ENCODE assay signal across 8 cellular contexts in genomic region chr1:39671433-39671792, GRCh38. TPM values are rescaled to one million over a fixed set of nuclear protein-coding genes. Genes with fewer than 3 reads are reported as not detected.
DNase-seq lines count a peak whose midpoint lies in the region; ATAC-seq, FAIRE-seq and TF ChIP-seq lines count a peak whose summit lies in the region.

No MANE protein-coding gene starts in this region.

- H3K4me3 ChIP-seq in brain microvascular endothelial cell (ENCODE audit: low read depth, low read length) (peak overlapping the region; percentile 46), HepG2 (replicated peaks in 1 of 3; ENCODE audit: insufficient read depth in 1 of 3, low read depth in 2 of 3, low read length in 3 of 3) (no peak overlapping the region), tibial nerve (peak overlapping the region; percentile 28 to 58 (median 43))

- H2AFZ ChIP-seq in HepG2 (ENCODE audit: low read length), result no peak overlapping the region

- TF ChIP-seq EP300 in HepG2 (IDR thresholded peaks at IDR 0.05; ENCODE audit: low read depth in 2 of 2, low read length in 2 of 2), result no peak
- no peak for TF ChIP-seq EP300 in HepG2 (CRISPR knock-in tag; IDR thresholded peaks at IDR 0.05; ENCODE audit: borderline replicate concordance)
- TF ChIP-seq EP300 in tibial nerve (IDR thresholded peaks at IDR 0.05), result no peak

- no TSS peak for BruUV-seq in HepG2 (replicated peaks; lab: Mats Ljungman, UMichigan)

- no peaks in the 10 kb centered on the region for H4K20me1 ChIP-seq in HepG2 (ENCODE audit: insufficient read depth, low read length)

- FAIRE-seq in HepG2 (lab: Jason Lieb, UNC), result no peak

- 15% methylated on average over 4 of the region's 26 CpGs for WGBS in HepG2 (ENCODE audit: low lambda C conversion rate)
- WGBS in tibial nerve, 2 donors, result 0 to 8% methylated on average over 1 to 13 of the region's 26 CpGs

- no peaks in the 10 kb centered on the region for H3K36me3 ChIP-seq in brain microvascular endothelial cell (replicated peaks)
- no peaks in the 10 kb centered on the region for H3K36me3 ChIP-seq in HepG2 (replicated peaks in 1 of 2; ENCODE audit: control insufficient read depth in 1 of 2, insufficient read depth in 2 of 2, low read length in 2 of 2)
- H3K36me3 ChIP-seq in tibial nerve, result no peaks in the 10 kb centered on the region

- H3K27me3 ChIP-seq in brain microvascular endothelial cell (replicated peaks) (peaks cover 33% of the 10 kb centered on the region), HepG2 (ENCODE audit: control insufficient read depth in 1 of 2, insufficient read depth in 2 of 2, low read length in 2 of 2) (peaks cover 5 to 55% of the 10 kb centered on the region in 2 experiments; a peak in 4 of 5 replicates), tibial nerve (peaks cover 0 to 37% of the 10 kb centered on the region in 2 donors)

- in situ Hi-C loops in brain microvascular endothelial cell (cut with HindIII; ENCODE audit: low pct_ligation_motif_present, low sequenced_read_pairs), result no loop called here
- in situ Hi-C loops in HepG2 (cut with HindIII; ENCODE audit: extremely low pct_ligation_motif_present, low pct_unique_long_range_greater_than_20kb), result no loop called here

- no peak for TF ChIP-seq POLR2A in HepG2 (IDR thresholded peaks at IDR 0.05; ENCODE audit: insufficient read depth in 1 of 2, low read depth in 2 of 2, low read length in 2 of 2)
- TF ChIP-seq POLR2A in tibial nerve (IDR thresholded peaks at IDR 0.05), result no peak

- ATAC-seq in HepG2 (no peak), HG03439 (IDR thresholded peaks at IDR 0.05; ENCODE audit: unreplicated experiment) (no peak)

- H3K4me1 ChIP-seq in HepG2 (ENCODE audit: insufficient read depth, low read length), result peaks cover 8% of the 10 kb centered on the region; the same call in 1 of the 2 replicates
- H3K4me1 ChIP-seq in tibial nerve, result peaks cover 0 to 20% (median 13%) of the 10 kb centered on the region in 4 donors

- H3K9me3 ChIP-seq in HepG2 (ENCODE audit: low read length), result no peaks in the 10 kb centered on the region
- no peaks in the 10 kb centered on the region for H3K9me3 ChIP-seq in tibial nerve

- intact Hi-C loops in HepG2 (cut with micrococcal nuclease; ENCODE audit: unreplicated experiment), result loop anchor here (5.0 kb wide), 1 partner anchor 51 kb away; no protein-coding TSS in a partner anchor

- H3K79me2 ChIP-seq in HepG2 (ENCODE audit: insufficient read depth, low read length), result no peaks in the 10 kb centered on the region

- CTCF ChIA-PET in HepG2 (lab: Yijun Ruan, JAX; ENCODE audit: low intra/inter-chr PET ratio, low total read pairs), result no interaction called here

- no peak overlapping the region for H3K9ac ChIP-seq in HepG2 (ENCODE audit: insufficient read depth, low read depth, low read length)

- TF ChIP-seq CTCF in brain microvascular endothelial cell (IDR thresholded peaks at IDR 0.05; ENCODE audit: low read depth, low read length, missing control alignments), result no peak
- no peak for TF ChIP-seq CTCF in HepG2 (CRISPR knock-in tag; IDR thresholded peaks at IDR 0.05)
- TF ChIP-seq CTCF in tibial nerve (IDR thresholded peaks at IDR 0.05), result no peak

- POLR2A ChIA-PET in HepG2 (lab: Yijun Ruan, JAX), result interaction anchor here (1.2 kb wide), 1 partner anchor 68 kb away, joined by 3 read pairs; no protein-coding TSS in a partner anchor

- peak; percentile 77 for DNase-seq in NCI-H748 (lab: John Stamatoyannopoulos, UW; ENCODE audit: unreplicated experiment)
- DNase-seq in NCI-H748 treated with DMSO at 0.1 percent for 48 hours (lab: John Stamatoyannopoulos, UW), result no peak
- no peak for DNase-seq in brain microvascular endothelial cell
- DNase-seq in HepG2 (ENCODE audit: low spot score), result no peak
- peak in 1 of 2 donors; percentile 8 for DNase-seq in tibial nerve (ENCODE audit: low spot score in 2 of 2)
- no peak for DNase-seq in COLO668 (lab: John Stamatoyannopoulos, UW; ENCODE audit: unreplicated experiment)
- no peak for DNase-seq in glomerular visceral epithelial cell (ENCODE audit: extremely low spot score)

- no peak overlapping the region for H3K27ac ChIP-seq in brain microvascular endothelial cell
- no peak overlapping the region for H3K27ac ChIP-seq in HepG2 (ENCODE audit: extremely low read length, insufficient read depth, low read length)
- no peak overlapping the region for H3K27ac ChIP-seq in tibial nerve

- no peak for TF ChIP-seq RAD21 in HepG2 (CRISPR knock-in tag; IDR thresholded peaks at IDR 0.05)

- peak overlapping the region; percentile 32; the same call in 1 of the 2 replicates for H3K4me2 ChIP-seq in HepG2 (ENCODE audit: low read depth, low read length)

RNA-seq across cellular contexts. Expression of gene NT5C1A, which starts 0.5 kb away (rescaled TPM):
- not detected in 2 replicates for total RNA-seq in HepG2 (2016; rRNA removed; fragmentation: Illumina TruSeq; extraction: Trizol)
- not detected in 2 replicates for total RNA-seq in HepG2 (2016; cell fraction: cytosol; rRNA removed; fragmentation: Illumina TruSeq; extraction: Trizol; ENCODE audit: low read depth)
- not detected in 2 replicates for total RNA-seq in HepG2 (2016; cell fraction: insoluble cytoplasmic fraction; rRNA removed; fragmentation: Illumina TruSeq; extraction: Trizol)
- not detected in 2 replicates for total RNA-seq in HepG2 (2016; cell fraction: membrane; rRNA removed; fragmentation: Illumina TruSeq; extraction: Trizol)
- total RNA-seq in HepG2 (2016; cell fraction: nucleus; rRNA removed; fragmentation: Illumina TruSeq; extraction: Trizol), result not detected in 2 replicates
- not detected in 2 replicates for polyA plus RNA-seq in HepG2 (2011; rRNA removed)
- polyA plus RNA-seq in HepG2 (2011; cell fraction: cytosol; rRNA removed), result not detected in 2 replicates
- polyA plus RNA-seq in HepG2 (2011; cell fraction: nucleus; rRNA removed), result not detected in 2 replicates
- not detected in 2 replicates for polyA plus RNA-seq in HepG2 (2012)
- not detected in 2 replicates for polyA plus RNA-seq in HepG2 (2016; cell fraction: cytosol; fragmentation: Illumina TruSeq; extraction: Trizol; ENCODE audit: low read depth)
- not detected in 2 replicates for polyA plus RNA-seq in HepG2 (2016; cell fraction: insoluble cytoplasmic fraction; fragmentation: Illumina TruSeq; extraction: Trizol; ENCODE audit: low read depth)
- polyA plus RNA-seq in HepG2 (2016; cell fraction: membrane; fragmentation: Illumina TruSeq; extraction: Trizol; ENCODE audit: low read depth), result not detected in 2 replicates
- polyA plus RNA-seq in HepG2 (2016; cell fraction: nucleus; fragmentation: Illumina TruSeq; extraction: Trizol; ENCODE audit: insufficient read depth, low read depth), result not detected in 2 replicates
- polyA minus RNA-seq in HepG2 (2011; rRNA and poly(A)+ RNA removed; ENCODE audit: low replicate concordance), result not detected in 2 replicates
- not detected in 2 replicates for polyA minus RNA-seq in HepG2 (2011; cell fraction: cytosol; rRNA and poly(A)+ RNA removed)
- polyA minus RNA-seq in HepG2 (2011; cell fraction: nucleus; rRNA and poly(A)+ RNA removed), result not detected in 2 replicates
- 1 to 10 TPM in 1 of 4 donors, not detected in 3; 2.2 TPM for total RNA-seq in tibial nerve

RNA-seq across cellular contexts. Expression of gene HPCAL4, which starts 19.8 kb away (rescaled TPM):
- total RNA-seq in HepG2 (2016; rRNA removed; fragmentation: Illumina TruSeq; extraction: Trizol) (not detected in 2 replicates), tibial nerve (not detected)
- not detected in 2 replicates for total RNA-seq in HepG2 (2016; cell fraction: cytosol; rRNA removed; fragmentation: Illumina TruSeq; extraction: Trizol; ENCODE audit: low read depth)
- total RNA-seq in HepG2 (2016; cell fraction: insoluble cytoplasmic fraction; rRNA removed; fragmentation: Illumina TruSeq; extraction: Trizol), result not detected in 2 replicates
- total RNA-seq in HepG2 (2016; cell fraction: membrane; rRNA removed; fragmentation: Illumina TruSeq; extraction: Trizol), result not detected in 2 replicates
- total RNA-seq in HepG2 (2016; cell fraction: nucleus; rRNA removed; fragmentation: Illumina TruSeq; extraction: Trizol), result not detected in 2 replicates
- not detected in 2 replicates for polyA plus RNA-seq in HepG2 (2011; rRNA removed)
- polyA plus RNA-seq in HepG2 (2011; cell fraction: cytosol; rRNA removed), result not detected in 2 replicates
- not detected in 2 replicates for polyA plus RNA-seq in HepG2 (2011; cell fraction: nucleus; rRNA removed)
- not detected in 2 replicates for polyA plus RNA-seq in HepG2 (2012)
- not detected in 2 replicates for polyA plus RNA-seq in HepG2 (2016; cell fraction: cytosol; fragmentation: Illumina TruSeq; extraction: Trizol; ENCODE audit: low read depth)
- polyA plus RNA-seq in HepG2 (2016; cell fraction: insoluble cytoplasmic fraction; fragmentation: Illumina TruSeq; extraction: Trizol; ENCODE audit: low read depth), result not detected in 2 replicates
- not detected in 2 replicates for polyA plus RNA-seq in HepG2 (2016; cell fraction: membrane; fragmentation: Illumina TruSeq; extraction: Trizol; ENCODE audit: low read depth)
- not detected in 2 replicates for polyA plus RNA-seq in HepG2 (2016; cell fraction: nucleus; fragmentation: Illumina TruSeq; extraction: Trizol; ENCODE audit: insufficient read depth, low read depth)
- polyA minus RNA-seq in HepG2 (2011; rRNA and poly(A)+ RNA removed; ENCODE audit: low replicate concordance), result 0.23 TPM in 1 of 2 replicates, not detected in the other
- polyA minus RNA-seq in HepG2 (2011; cell fraction: cytosol; rRNA and poly(A)+ RNA removed), result not detected in 2 replicates
- not detected in 2 replicates for polyA minus RNA-seq in HepG2 (2011; cell fraction: nucleus; rRNA and poly(A)+ RNA removed)

RNA-seq across cellular contexts. Expression of gene HEYL, which starts 32.0 kb away (rescaled TPM):
- total RNA-seq in HepG2 (2016; rRNA removed; fragmentation: Illumina TruSeq; extraction: Trizol), result 0.04 TPM in 1 of 2 replicates, not detected in the other
- not detected in 2 replicates for total RNA-seq in HepG2 (2016; cell fraction: cytosol; rRNA removed; fragmentation: Illumina TruSeq; extraction: Trizol; ENCODE audit: low read depth)
- 0.04 TPM in 1 of 2 replicates, not detected in the other for total RNA-seq in HepG2 (2016; cell fraction: insoluble cytoplasmic fraction; rRNA removed; fragmentation: Illumina TruSeq; extraction: Trizol)
- 0.03 TPM in 1 of 2 replicates, not detected in the other for total RNA-seq in HepG2 (2016; cell fraction: membrane; rRNA removed; fragmentation: Illumina TruSeq; extraction: Trizol)
- total RNA-seq in HepG2 (2016; cell fraction: nucleus; rRNA removed; fragmentation: Illumina TruSeq; extraction: Trizol), result 0.09 TPM in 1 of 2 replicates, not detected in the other
- 0.03 TPM in 1 of 2 replicates, not detected in the other for polyA plus RNA-seq in HepG2 (2011; rRNA removed)
- 0.03 and 0.05 TPM in 2 replicates for polyA plus RNA-seq in HepG2 (2011; cell fraction: cytosol; rRNA removed)
- polyA plus RNA-seq in HepG2 (2011; cell fraction: nucleus; rRNA removed), result 0.03 and 0.07 TPM in 2 replicates
- not detected in 2 replicates for polyA plus RNA-seq in HepG2 (2012)
- not detected in 2 replicates for polyA plus RNA-seq in HepG2 (2016; cell fraction: cytosol; fragmentation: Illumina TruSeq; extraction: Trizol; ENCODE audit: low read depth)
- 0.07 and 0.10 TPM in 2 replicates for polyA plus RNA-seq in HepG2 (2016; cell fraction: insoluble cytoplasmic fraction; fragmentation: Illumina TruSeq; extraction: Trizol; ENCODE audit: low read depth)
- not detected in 2 replicates for polyA plus RNA-seq in HepG2 (2016; cell fraction: membrane; fragmentation: Illumina TruSeq; extraction: Trizol; ENCODE audit: low read depth)
- polyA plus RNA-seq in HepG2 (2016; cell fraction: nucleus; fragmentation: Illumina TruSeq; extraction: Trizol; ENCODE audit: insufficient read depth, low read depth), result not detected in 2 replicates
- polyA minus RNA-seq in HepG2 (2011; rRNA and poly(A)+ RNA removed; ENCODE audit: low replicate concordance), result 0.12 TPM in 1 of 2 replicates, not detected in the other
- not detected in 2 replicates for polyA minus RNA-seq in HepG2 (2011; cell fraction: cytosol; rRNA and poly(A)+ RNA removed)
- polyA minus RNA-seq in HepG2 (2011; cell fraction: nucleus; rRNA and poly(A)+ RNA removed), result not detected in 2 replicates
- 10 to 100 TPM; 11.4 to 19.2 (median 14.3) TPM for total RNA-seq in tibial nerve

Comparison
In these comparisons a context has a peak if more than half of its experiments do, and no peak if none do; other contexts are left out.
1. H3K4me3 ChIP-seq: peak in brain microvascular endothelial cell (single experiment) and tibial nerve (4 of 4); none in HepG2 (0 of 3).
2. RNA of gene HEYL, which starts 32.0 kb away (total RNA-seq): 11.4 to 19.2 TPM in tibial nerve; 0.03 to 0.09 TPM in HepG2; every median in the first group is over 10 times any median in the second.